27 cellular contexts compared by ENCODE assay signal in the genomic region with DNA sequence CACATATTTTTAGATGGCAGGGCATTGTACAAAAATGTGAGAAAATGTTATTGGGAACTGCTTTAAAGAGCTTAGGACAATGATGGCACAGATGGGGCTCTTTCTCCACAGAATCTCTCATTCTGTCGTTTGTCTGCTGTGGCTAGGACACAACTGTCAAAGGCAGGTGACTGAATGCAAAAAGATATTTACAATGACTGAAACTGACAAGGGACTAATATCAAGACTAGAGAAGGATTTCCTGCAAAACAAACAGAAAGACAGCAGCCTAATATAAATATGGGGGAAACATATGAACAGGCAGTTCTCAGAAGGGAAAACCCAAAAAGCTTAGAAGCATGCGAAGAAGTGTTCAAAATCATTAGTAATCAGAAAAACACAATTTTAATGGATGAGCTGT.
"Had no signal": no experiment of that assay in that cellular context is flagged by ENCODE, and none has a peak within 500 bp of the region (broad histone marks: within the 10 kb centered on the region; RNA-seq: fewer than 3 reads in every experiment).

No MANE protein-coding gene starts in this region.

- H3K4me3 ChIP-seq: colonic mucosa, coronary artery, dorsolateral prefrontal cortex, esophagus muscularis mucosa, esophagus squamous epithelium, gastrocnemius medialis, gastroesophageal sphincter, heart left ventricle, heart right ventricle had no signal

- H3K9me3 ChIP-seq: colonic mucosa, gastrocnemius medialis, gastroesophageal sphincter, heart right ventricle had no signal

- FAIRE-seq: colon, endometrium, endothelial cell of umbilical vein, frontal cortex had no signal

- ATAC-seq: effector memory CD8-positive, alpha-beta T cell; esophagus mucosa; foreskin keratinocyte; gastrocnemius medialis; gastroesophageal sphincter; heart left ventricle; heart right ventricle had no signal

- H3K4me1 ChIP-seq: colonic mucosa, esophagus muscularis mucosa, esophagus squamous epithelium, foreskin keratinocyte, gastrocnemius medialis, gastroesophageal sphincter, heart left ventricle, heart right ventricle had no signal

- DNase-seq: colonic mucosa; cortex of kidney; dermis blood vessel endothelial cell; dorsolateral prefrontal cortex; effector CD4-positive, alpha-beta T cell; effector CD8-positive, alpha-beta T cell; effector memory CD4-positive, alpha-beta T cell; effector memory CD8-positive, alpha-beta T cell; endodermal cell; esophagus squamous epithelium; foreskin fibroblast; foreskin keratinocyte; foreskin melanocyte; gastrocnemius medialis; glutamatergic neuron; head of caudate nucleus; heart left ventricle; heart right ventricle had no signal

- H3K36me3 ChIP-seq: colonic mucosa, esophagus muscularis mucosa, esophagus squamous epithelium, gastrocnemius medialis, gastroesophageal sphincter, heart left ventricle, heart right ventricle had no signal

- H3K27me3 ChIP-seq: colonic mucosa, esophagus muscularis mucosa, esophagus squamous epithelium, foreskin keratinocyte, gastrocnemius medialis, gastroesophageal sphincter, heart left ventricle, heart right ventricle had no signal

- H3K27ac ChIP-seq: colonic mucosa, coronary artery, dorsolateral prefrontal cortex, epithelial cell of prostate, esophagus muscularis mucosa, esophagus squamous epithelium, foreskin keratinocyte, gastrocnemius medialis, gastroesophageal sphincter, heart left ventricle, heart right ventricle had no signal
